18 cellular contexts compared by ENCODE assay signal in genomic region chr13:110965755-110966134, GRCh38. TPM values are rescaled to one million over a fixed set of nuclear protein-coding genes. Genes with fewer than 3 reads are reported as not detected.
DNase-seq lines count a peak whose midpoint lies in the region; ATAC-seq and TF ChIP-seq lines count a peak whose summit lies in the region.
"Had no signal": no experiment of that assay in that cellular context is flagged by ENCODE, and none has a peak within 500 bp of the region (broad histone marks: within the 10 kb centered on the region; RNA-seq: fewer than 3 reads in every experiment).

No MANE protein-coding gene starts in this region.

- DNase-seq in activated naive CD4-positive, alpha-beta T cell treated with anti-CD3 and anti-CD28 coated beads for 36 hours = no peak
- no peak for DNase-seq in activated naive CD4-positive, alpha-beta T cell treated with anti-CD3 and anti-CD28 coated beads, Interleukin-2, amount 50 U/mL, for 16 hours
- no peak for DNase-seq in IMR-90
- DNase-seq in osteocyte (ENCODE audit: extremely low spot score, unreplicated experiment) = no peak
- no peak for DNase-seq in GOT3 (lab: John Stamatoyannopoulos, UW)
- no peak for DNase-seq in neuronal stem cell (ENCODE audit: low spot score)
- DNase-seq in activated CD4-positive, alpha-beta T cell treated with anti-CD3 and anti-CD28 coated beads, Interleukin-2, amount 50 U/mL, for 1 hour = no peak
- DNase-seq: CD4-positive, alpha-beta T cell; central memory CD4-positive, alpha-beta T cell; DND-41; gastrocnemius medialis; naive thymus-derived CD4-positive, alpha-beta T cell; NCI-H187 treated with DMSO at 0.1 percent for 48 hours; NCI-H446 treated with DMSO at 0.1 percent for 48 hours; stimulated activated CD4-positive, alpha-beta T cell treated with anti-CD3 and anti-CD28 coated beads, Interleukin-4, amount 100 ng/mL, for 4 hours had no signal

- no CpG with 5 or more reads among the region's 8 CpGs for WGBS in IMR-90 (ENCODE audit: extremely low coverage in 2 of 2, insufficient read length in 1 of 2), 2 experiments
- WGBS in neuronal stem cell (ENCODE audit: extremely low coverage in 2 of 2, insufficient read length in 2 of 2, insufficient replicate concordance in 1 of 2), 2 donors = no CpG with 5 or more reads among the region's 8 CpGs

- H2BK5ac ChIP-seq in IMR-90 (ENCODE audit: low read depth, low read length, poor library complexity, severe bottlenecking) = peak overlapping the region; percentile 85
- H2BK5ac ChIP-seq in neuronal stem cell (ENCODE audit: low read length) = no peak overlapping the region

- H3K4me3 Mint-ChIP-seq in activated naive CD4-positive, alpha-beta T cell treated with anti-CD3 and anti-CD28 coated beads for 36 hours = no peak overlapping the region
- peak overlapping the region; percentile 54 for H3K4me3 Mint-ChIP-seq in activated T-helper 17 cell treated with anti-CD3 and anti-CD28 coated beads, Interleukin-2, amount 50 U/mL, for 72 hours
- H3K4me3 Mint-ChIP-seq in osteocyte (ENCODE audit: unreplicated experiment) = no peak overlapping the region
- H3K4me3 Mint-ChIP-seq: CD4-positive, alpha-beta T cell; memory B cell had no signal

- H3K18ac ChIP-seq in IMR-90 (ENCODE audit: low read depth, low read length) (no peak overlapping the region), neuronal stem cell (ENCODE audit: low read length) (no peak overlapping the region)

- H3K14ac ChIP-seq in IMR-90 (replicated peaks; ENCODE audit: low read depth, low read length) (0 out of 2 replicates have a peak overlapping the region, but pooled peaks have one; percentile 58), neuronal stem cell (ENCODE audit: low read length) (no peak overlapping the region)

- H3K9me3 Mint-ChIP-seq in activated naive CD4-positive, alpha-beta T cell treated with anti-CD3 and anti-CD28 coated beads for 36 hours = peaks cover 52% of the 10 kb centered on the region
- peaks cover 3% of the 10 kb centered on the region for H3K9me3 Mint-ChIP-seq in activated T-helper 17 cell treated with anti-CD3 and anti-CD28 coated beads, Interleukin-2, amount 50 U/mL, for 72 hours
- peaks cover 24% of the 10 kb centered on the region for H3K9me3 Mint-ChIP-seq in osteocyte (ENCODE audit: unreplicated experiment)

- H4K20me1 ChIP-seq in IMR-90 (ENCODE audit: insufficient read depth, low read length) = no peaks in the 10 kb centered on the region

- intact Hi-C loops in activated naive CD4-positive, alpha-beta T cell treated with anti-CD3 and anti-CD28 coated beads for 36 hours (cut with micrococcal nuclease) = loop anchor here (1.0 to 2.0 kb wide), 5 partner anchors 10 to 625 kb away; partner anchors contain the start of gene ING1
- intact Hi-C loops in IMR-90 (cut with micrococcal nuclease) = no loop called here

- no peak overlapping the region for H3K56ac ChIP-seq in IMR-90 (ENCODE audit: extremely low read depth, insufficient read depth, low read length)

- no peak overlapping the region for H4K5ac ChIP-seq in IMR-90 (ENCODE audit: low read depth, low read length)

- no peak for ATAC-seq in IMR-90 (ENCODE audit: low read depth)
- ATAC-seq in activated T-helper 17 cell treated with anti-CD3 and anti-CD28 coated beads, Interleukin-2, amount 50 U/mL, for 72 hours (replicated peaks) = no peak
- ATAC-seq: gastrocnemius medialis had no signal

- H3K27me3 ChIP-seq in IMR-90 (ENCODE audit: control insufficient read depth, insufficient read depth, low read length) (no peaks in the 10 kb centered on the region), neuronal stem cell (ENCODE audit: control insufficient read depth in 3 of 3, insufficient read depth in 3 of 3, low read depth in 1 of 3, low read length in 3 of 3) (peaks cover 0 to 9% (median 0%) of the 10 kb centered on the region in 3 experiments)
- H3K27me3 ChIP-seq: gastrocnemius medialis, vagina had no signal

- H3K9me1 ChIP-seq in IMR-90 (ENCODE audit: insufficient read depth, low read length) = peaks cover 6% of the 10 kb centered on the region; the same call in 1 of the 2 replicates

- H2AFZ ChIP-seq in IMR-90 (replicated peaks; ENCODE audit: low read length, poor library complexity) (no peak overlapping the region), neuronal stem cell (ENCODE audit: low read length) (no peak overlapping the region)

- CTCF ChIA-PET in activated naive CD4-positive, alpha-beta T cell treated with anti-CD3 and anti-CD28 coated beads for 36 hours (lab: Charles Lee) = no interaction called here
- CTCF ChIA-PET in IMR-90 (lab: Yijun Ruan, JAX) = no interaction called here

- no peak for TF ChIP-seq CTCF in IMR-90 (conservative IDR thresholded peaks at IDR 0.05; ENCODE audit: low read depth, low read length)
- no peak for TF ChIP-seq CTCF in osteocyte (IDR thresholded peaks at IDR 0.05)

- no peak overlapping the region for H3K4me3 ChIP-seq in IMR-90 (ENCODE audit: insufficient read depth, low read depth, low read length)
- H3K4me3 ChIP-seq in neuronal stem cell (ENCODE audit: low read length in 2 of 2) = no peak overlapping the region
- H3K4me3 ChIP-seq: gastrocnemius medialis, vagina had no signal

- H3K79me1 ChIP-seq in IMR-90 (ENCODE audit: low read depth in 1 of 2, low read length in 2 of 2) (no peaks in the 10 kb centered on the region), neuronal stem cell (ENCODE audit: low read depth, low read length) (no peaks in the 10 kb centered on the region)

- H2AK9ac ChIP-seq in IMR-90 (replicated peaks; ENCODE audit: low read depth, low read length, poor library complexity) = no peak overlapping the region

- POLR2A ChIA-PET in IMR-90 (lab: Charles Lee; ENCODE audit: unreplicated experiment) = no interaction called here

- H2BK15ac ChIP-seq in IMR-90 (ENCODE audit: low read depth, low read length) = no peak overlapping the region; the same call in 2 of the 3 replicates
- H2BK15ac ChIP-seq in neuronal stem cell (ENCODE audit: low read length) = no peak overlapping the region

- H3K27ac ChIP-seq in IMR-90 (ENCODE audit: insufficient read depth, low read length) = no peak overlapping the region
- no peak overlapping the region for H3K27ac ChIP-seq in neuronal stem cell (replicated peaks; ENCODE audit: low read length)
- H3K27ac ChIP-seq: gastrocnemius medialis, vagina had no signal

- no TSS peak for BruUV-seq in IMR-90 (replicated peaks; lab: Mats Ljungman, UMichigan)

- H3K4me1 Mint-ChIP-seq in activated naive CD4-positive, alpha-beta T cell treated with anti-CD3 and anti-CD28 coated beads for 36 hours (ENCODE audit: low read depth) = peaks cover 16% of the 10 kb centered on the region
- H3K4me1 Mint-ChIP-seq in activated T-helper 17 cell treated with anti-CD3 and anti-CD28 coated beads, Interleukin-2, amount 50 U/mL, for 72 hours = peaks cover 13% of the 10 kb centered on the region
- peaks cover 23% of the 10 kb centered on the region for H3K4me1 Mint-ChIP-seq in osteocyte (ENCODE audit: unreplicated experiment)
- H3K4me1 Mint-ChIP-seq: memory B cell had no signal

- TF ChIP-seq RAD21 in IMR-90 (IDR thresholded peaks at IDR 0.05; ENCODE audit: low read length) = no peak

- peaks cover 5% of the 10 kb centered on the region for H3K9me3 ChIP-seq in IMR-90 (ENCODE audit: control insufficient read depth, insufficient read depth, low read length)
- peaks cover 3 to 7% of the 10 kb centered on the region in 2 donors for H3K9me3 ChIP-seq in neuronal stem cell (replicated peaks in 1 of 2; ENCODE audit: control insufficient read depth in 2 of 2, insufficient read depth in 1 of 2, low read depth in 1 of 2, low read length in 2 of 2)
- H3K9me3 ChIP-seq: vagina had no signal

- H3K4me1 ChIP-seq in IMR-90 (ENCODE audit: control insufficient read depth, insufficient read depth, low read length) (no peaks in the 10 kb centered on the region), neuronal stem cell (ENCODE audit: control insufficient read depth in 2 of 2, insufficient read depth in 1 of 2, low read depth in 1 of 2, low read length in 2 of 2) (no peaks in the 10 kb centered on the region)
- H3K4me1 ChIP-seq: gastrocnemius medialis, vagina had no signal

- H3K27ac Mint-ChIP-seq in activated naive CD4-positive, alpha-beta T cell treated with anti-CD3 and anti-CD28 coated beads for 36 hours = peak overlapping the region; percentile 75
- peak overlapping the region; percentile 85 for H3K27ac Mint-ChIP-seq in activated T-helper 17 cell treated with anti-CD3 and anti-CD28 coated beads, Interleukin-2, amount 50 U/mL, for 72 hours
- peak overlapping the region; percentile 94 for H3K27ac Mint-ChIP-seq in osteocyte (ENCODE audit: unreplicated experiment)
- H3K27ac Mint-ChIP-seq: CD4-positive, alpha-beta T cell; memory B cell had no signal

- H3K4me2 ChIP-seq in IMR-90 (ENCODE audit: low read depth, low read length) (no peak overlapping the region), neuronal stem cell (ENCODE audit: insufficient read depth, low read length, poor library complexity, severe bottlenecking) (no peak overlapping the region)

- peak overlapping the region; percentile 61; the same call in 1 of the 2 replicates for H2BK20ac ChIP-seq in IMR-90 (ENCODE audit: low read depth, low read length)

- peaks cover 26% of the 10 kb centered on the region for H3K27me3 Mint-ChIP-seq in activated naive CD4-positive, alpha-beta T cell treated with anti-CD3 and anti-CD28 coated beads for 36 hours (ENCODE audit: low read depth)
- H3K27me3 Mint-ChIP-seq in activated T-helper 17 cell treated with anti-CD3 and anti-CD28 coated beads, Interleukin-2, amount 50 U/mL, for 72 hours = no peaks in the 10 kb centered on the region
- H3K27me3 Mint-ChIP-seq in osteocyte (ENCODE audit: unreplicated experiment) = no peaks in the 10 kb centered on the region

- no peak overlapping the region for H2BK12ac ChIP-seq in neuronal stem cell (ENCODE audit: low read length)

- H3K23ac ChIP-seq in IMR-90 (ENCODE audit: low read depth, low read length) (0 out of 2 replicates have a peak overlapping the region, but pooled peaks have one; percentile 42), neuronal stem cell (ENCODE audit: low read depth, low read length, poor library complexity) (no peak overlapping the region)

- H4K91ac ChIP-seq in IMR-90 (ENCODE audit: insufficient read depth, low read depth, low read length) (no peak overlapping the region), neuronal stem cell (ENCODE audit: low read depth, low read length, poor library complexity) (no peak overlapping the region)

- H3K36me3 ChIP-seq in IMR-90 (ENCODE audit: control insufficient read depth, insufficient read depth, low read length) = no peaks in the 10 kb centered on the region
- H3K36me3 ChIP-seq in neuronal stem cell (replicated peaks in 1 of 2; ENCODE audit: control insufficient read depth in 2 of 2, insufficient read depth in 2 of 2, low read length in 2 of 2) = no peaks in the 10 kb centered on the region
- H3K36me3 ChIP-seq: gastrocnemius medialis, vagina had no signal

- TF ChIP-seq POLR2A in IMR-90 (IDR thresholded peaks at IDR 0.05; ENCODE audit: low read depth, low read length) = no peak

- H2BK120ac ChIP-seq in IMR-90 (ENCODE audit: low read depth, low read length) = peak overlapping the region; percentile 77; the same call in 1 of the 2 replicates
- no peak overlapping the region for H2BK120ac ChIP-seq in neuronal stem cell (ENCODE audit: low read depth, low read length)

- H3K36me3 Mint-ChIP-seq in activated naive CD4-positive, alpha-beta T cell treated with anti-CD3 and anti-CD28 coated beads for 36 hours (ENCODE audit: low read depth) = peaks cover 26% of the 10 kb centered on the region
- H3K36me3 Mint-ChIP-seq in activated T-helper 17 cell treated with anti-CD3 and anti-CD28 coated beads, Interleukin-2, amount 50 U/mL, for 72 hours (ENCODE audit: low read depth) = peaks cover 7% of the 10 kb centered on the region
- H3K36me3 Mint-ChIP-seq in osteocyte (ENCODE audit: unreplicated experiment) = no peaks in the 10 kb centered on the region

- H3K9ac ChIP-seq in IMR-90 (ENCODE audit: low read depth, low read length) (no peak overlapping the region), neuronal stem cell (ENCODE audit: low read depth, low read length, poor library complexity) (no peak overlapping the region)

- H2AK5ac ChIP-seq in IMR-90 (ENCODE audit: low read depth, low read length) (peak overlapping the region; percentile 59), neuronal stem cell (ENCODE audit: low read depth, low read length) (no peak overlapping the region)

- in situ Hi-C loops in IMR-90 (cut with MboI; ENCODE audit: low sequenced_read_pairs) = no loop called here

- H3K4ac ChIP-seq in IMR-90 (ENCODE audit: low read depth, low read length) (0 out of 2 replicates have a peak overlapping the region, but pooled peaks have one; percentile 40), neuronal stem cell (ENCODE audit: low read length) (no peak overlapping the region)

- dilution Hi-C loops in IMR-90 (cut with HindIII; ENCODE audit: low sequenced_read_pairs, unreplicated experiment) = no loop called here

- H4K8ac ChIP-seq in IMR-90 (ENCODE audit: low read depth in 2 of 2, low read length in 2 of 2) = peak overlapping the region in 1 of 2 experiments; percentile 22; a peak in 1 of 4 replicates
- H4K8ac ChIP-seq in neuronal stem cell (ENCODE audit: low read depth, low read length) = no peak overlapping the region

RNA-seq across cellular contexts. Expression of gene ANKRD10, which starts 50.9 kb away (rescaled TPM):
- total RNA-seq in activated naive CD4-positive, alpha-beta T cell treated with anti-CD3 and anti-CD28 coated beads for 36 hours = 10 to 100 TPM; 79.8 to 82.5 TPM
- total RNA-seq in IMR-90 (2012; rRNA removed) = 18.3 and 24.2 TPM in 2 replicates
- 24.2 and 31.1 TPM in 2 replicates for polyA plus RNA-seq in IMR-90 (2012; rRNA removed)
- 7.4 and 11.9 TPM in 2 replicates for polyA plus RNA-seq in IMR-90 (2012; cell fraction: cytosol; rRNA removed)
- polyA plus RNA-seq in IMR-90 (2012; cell fraction: nucleus; rRNA removed; ENCODE audit: low replicate concordance) = 105 and 271 TPM in 2 replicates
- 100 to 1,000 TPM; 180 to 207 TPM for total RNA-seq in activated T-helper 17 cell treated with anti-CD3 and anti-CD28 coated beads, Interleukin-2, amount 50 U/mL, for 72 hours
- total RNA-seq in osteocyte = 248 and 257 TPM in 2 replicates
- polyA plus RNA-seq in neuronal stem cell (2013, experiment 1 of 2) = 91.9 TPM
- polyA plus RNA-seq in neuronal stem cell (2013, experiment 2 of 2) = 92.3 TPM
